17 cellular contexts compared by ENCODE assay signal in the genomic region with DNA sequence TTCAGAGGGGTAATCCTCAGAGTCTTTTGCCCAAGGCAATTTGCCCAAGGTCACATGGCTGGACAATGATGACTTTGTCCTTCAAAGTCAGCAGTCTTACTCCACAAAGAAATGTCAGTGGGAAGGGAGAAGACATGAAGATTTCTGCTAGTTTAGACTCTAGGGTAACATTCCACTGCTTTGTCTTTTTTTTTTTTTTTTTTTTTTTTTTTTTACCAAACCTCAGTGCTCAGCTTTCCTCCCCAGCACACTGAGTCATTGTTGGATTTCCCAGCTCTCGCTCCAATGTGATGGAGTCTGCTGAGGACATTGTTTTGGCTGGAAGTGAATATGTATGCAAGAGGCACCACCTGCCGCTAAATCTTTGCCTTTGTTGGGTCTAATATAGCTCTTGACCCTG. TPM values are rescaled to one million over a fixed set of nuclear protein-coding genes. Genes with fewer than 3 reads are reported as not detected.
DNase-seq lines count a peak whose midpoint lies in the region; ATAC-seq and TF ChIP-seq lines count a peak whose summit lies in the region.
"Had no signal": no experiment of that assay in that cellular context is flagged by ENCODE, and none has a peak within 500 bp of the region (broad histone marks: within the 10 kb centered on the region; RNA-seq: fewer than 3 reads in every experiment).

No MANE protein-coding gene starts in this region.

- no peak overlapping the region for H3K4me3 ChIP-seq in kidney epithelial cell (ENCODE audit: low read depth, low read length)
- no peak overlapping the region for H3K4me3 ChIP-seq in tibial artery
- no peak overlapping the region for H3K4me3 ChIP-seq in WERI-Rb-1 (ENCODE audit: low read depth, low read length)
- H3K4me3 ChIP-seq: Peyer's patch, testis had no signal

- no peaks in the 10 kb centered on the region for H3K9me3 Mint-ChIP-seq in activated T-helper 1 cell treated with anti-CD3 and anti-CD28 coated beads, Interleukin-12 subunit alpha, Interleukin-12 subunit beta, Interleukin-2, Interleukin-4 antibody, amounts not matched to agents 30 ng/mL and 10 ng/mL and 1 ng/mL, durations not matched to agents 14 hours and 24 hours and 36 hours

- no peaks in the 10 kb centered on the region for H3K27me3 Mint-ChIP-seq in activated T-helper 1 cell treated with anti-CD3 and anti-CD28 coated beads, Interleukin-12 subunit alpha, Interleukin-12 subunit beta, Interleukin-2, Interleukin-4 antibody, amounts not matched to agents 30 ng/mL and 10 ng/mL and 1 ng/mL, durations not matched to agents 14 hours and 24 hours and 36 hours (ENCODE audit: insufficient read depth)
- H3K27me3 Mint-ChIP-seq: activated naive CD8-positive, alpha-beta T cell treated with anti-CD3 and anti-CD28 coated beads, Interleukin-2, amount 10 ng/mL, durations not matched to agents 7 days and 5 days had no signal

- peaks cover 0 to 98% (median 52%) of the 10 kb centered on the region in 4 donors for H3K4me1 ChIP-seq in tibial artery
- H3K4me1 ChIP-seq: Peyer's patch had no signal

- peak overlapping the region; percentile 71 to 75 for H3K27ac ChIP-seq in tibial artery
- no peak overlapping the region for H3K27ac ChIP-seq in WERI-Rb-1
- H3K27ac ChIP-seq: 22Rv1, Peyer's patch, testis had no signal

- ATAC-seq in GM21825 (IDR thresholded peaks at IDR 0.05; ENCODE audit: unreplicated experiment), result no peak

- H3K27me3 ChIP-seq in kidney epithelial cell (ENCODE audit: control insufficient read depth, insufficient read depth, low read length) (no peaks in the 10 kb centered on the region), tibial artery (no peaks in the 10 kb centered on the region), WERI-Rb-1 (ENCODE audit: insufficient read depth, low read depth, severe bottlenecking) (no peaks in the 10 kb centered on the region)
- H3K27me3 ChIP-seq: Peyer's patch, testis had no signal

- H3K36me3 Mint-ChIP-seq in activated T-helper 1 cell treated with anti-CD3 and anti-CD28 coated beads, Interleukin-12 subunit alpha, Interleukin-12 subunit beta, Interleukin-2, Interleukin-4 antibody, amounts not matched to agents 30 ng/mL and 10 ng/mL and 1 ng/mL, durations not matched to agents 14 hours and 24 hours and 36 hours (ENCODE audit: low read depth), result no peaks in the 10 kb centered on the region

- H3K9me3 ChIP-seq in tibial artery, result no peaks in the 10 kb centered on the region
- H3K9me3 ChIP-seq in WERI-Rb-1 (ENCODE audit: severe bottlenecking), result no peaks in the 10 kb centered on the region
- H3K9me3 ChIP-seq: Peyer's patch, testis had no signal

- no peak overlapping the region for H3K4me3 Mint-ChIP-seq in activated T-helper 1 cell treated with anti-CD3 and anti-CD28 coated beads, Interleukin-12 subunit alpha, Interleukin-12 subunit beta, Interleukin-2, Interleukin-4 antibody, amounts not matched to agents 30 ng/mL and 10 ng/mL and 1 ng/mL, durations not matched to agents 14 hours and 24 hours and 36 hours
- H3K4me3 Mint-ChIP-seq: activated naive CD8-positive, alpha-beta T cell treated with anti-CD3 and anti-CD28 coated beads, Interleukin-2, amount 10 ng/mL, durations not matched to agents 7 days and 5 days; T-helper 2 cell treated with Interferon-gamma antibody and Interleukin-4, amounts not matched to agents 5 μg/mL and 100 μg/mL, for 36 hours had no signal

- no peaks in the 10 kb centered on the region for H3K36me3 ChIP-seq in kidney epithelial cell (ENCODE audit: control insufficient read depth, insufficient read depth, low read length)
- no peaks in the 10 kb centered on the region for H3K36me3 ChIP-seq in tibial artery
- H3K36me3 ChIP-seq in WERI-Rb-1, result no peaks in the 10 kb centered on the region
- H3K36me3 ChIP-seq: Peyer's patch had no signal

- DNase-seq in DMS53 (lab: John Stamatoyannopoulos, UW), result peak; percentile 20
- no peak for DNase-seq in DMS53 treated with DMSO at 0.1 percent for 48 hours (lab: John Stamatoyannopoulos, UW; ENCODE audit: unreplicated experiment)
- DNase-seq in brain pericyte (ENCODE audit: low read depth, low spot score), result peak; percentile 63
- peak; percentile 25 for DNase-seq in kidney epithelial cell (ENCODE audit: low read depth)
- no peak for DNase-seq in tibial artery
- no peak for DNase-seq in WERI-Rb-1
- DNase-seq in activated T-helper 1 cell treated with anti-CD3 and anti-CD28 coated beads, Interleukin-12 subunit alpha, Interleukin-12 subunit beta, Interleukin-2, Interleukin-4 antibody, amounts not matched to agents 30 ng/mL and 10 ng/mL and 1 ng/mL, durations not matched to agents 14 hours and 24 hours and 36 hours (ENCODE audit: low spot score), result no peak
- DNase-seq: activated naive CD8-positive, alpha-beta T cell treated with anti-CD3 and anti-CD28 coated beads, Interleukin-2, amount 10 ng/mL, durations not matched to agents 7 days and 5 days; effector CD8-positive, alpha-beta T cell; H7; NCI-H1048; NCI-H345; Peyer's patch; testis had no signal

- peaks cover 23% of the 10 kb centered on the region for H3K4me1 Mint-ChIP-seq in activated T-helper 1 cell treated with anti-CD3 and anti-CD28 coated beads, Interleukin-12 subunit alpha, Interleukin-12 subunit beta, Interleukin-2, Interleukin-4 antibody, amounts not matched to agents 30 ng/mL and 10 ng/mL and 1 ng/mL, durations not matched to agents 14 hours and 24 hours and 36 hours (ENCODE audit: low read depth)

- no peak overlapping the region for H3K27ac Mint-ChIP-seq in activated T-helper 1 cell treated with anti-CD3 and anti-CD28 coated beads, Interleukin-12 subunit alpha, Interleukin-12 subunit beta, Interleukin-2, Interleukin-4 antibody, amounts not matched to agents 30 ng/mL and 10 ng/mL and 1 ng/mL, durations not matched to agents 14 hours and 24 hours and 36 hours
- H3K27ac Mint-ChIP-seq: activated naive CD8-positive, alpha-beta T cell treated with anti-CD3 and anti-CD28 coated beads, Interleukin-2, amount 10 ng/mL, durations not matched to agents 7 days and 5 days; T-helper 2 cell treated with Interferon-gamma antibody and Interleukin-4, amounts not matched to agents 5 μg/mL and 100 μg/mL, for 36 hours had no signal

- TF ChIP-seq CTCF in kidney epithelial cell (IDR thresholded peaks at IDR 0.05; ENCODE audit: insufficient read depth, low read length, poor library complexity, severe bottlenecking) (no peak), tibial artery (IDR thresholded peaks at IDR 0.05) (no peak), WERI-Rb-1 (IDR thresholded peaks at IDR 0.05; ENCODE audit: low read depth, low read length) (no peak)

- intact Hi-C loops in tibial artery (cut with DNase I; ENCODE audit: low total_unique reads), result loop anchor here (5.0 to 10.0 kb wide), 2 partner anchors 37 to 416 kb away; partner anchors contain the start of gene CPEB2
- intact Hi-C loops in activated T-helper 1 cell treated with anti-CD3 and anti-CD28 coated beads, Interleukin-12 subunit alpha, Interleukin-12 subunit beta, Interleukin-2, Interleukin-4 antibody, amounts not matched to agents 30 ng/mL and 10 ng/mL and 1 ng/mL, durations not matched to agents 14 hours and 24 hours and 36 hours (cut with micrococcal nuclease), result no loop called here

RNA-seq across cellular contexts. Expression of gene C1QTNF7, which starts 7.2 kb away (rescaled TPM):
- not detected in 2 replicates for total RNA-seq in kidney epithelial cell
- not detected in 2 replicates for total RNA-seq in activated T-helper 1 cell treated with anti-CD3 and anti-CD28 coated beads, Interleukin-12 subunit alpha, Interleukin-12 subunit beta, Interleukin-2, Interleukin-4 antibody, amounts not matched to agents 30 ng/mL and 10 ng/mL and 1 ng/mL, durations not matched to agents 14 hours and 24 hours and 36 hours
- total RNA-seq: activated naive CD8-positive, alpha-beta T cell treated with anti-CD3 and anti-CD28 coated beads, Interleukin-2, amount 10 ng/mL, durations not matched to agents 7 days and 5 days; H7 had no signal

RNA-seq across cellular contexts. Expression of gene CC2D2A, which starts 49.0 kb away (rescaled TPM):
- total RNA-seq in kidney epithelial cell, result 18.3 and 28.0 TPM in 2 replicates
- not detected in 2 replicates for total RNA-seq in activated T-helper 1 cell treated with anti-CD3 and anti-CD28 coated beads, Interleukin-12 subunit alpha, Interleukin-12 subunit beta, Interleukin-2, Interleukin-4 antibody, amounts not matched to agents 30 ng/mL and 10 ng/mL and 1 ng/mL, durations not matched to agents 14 hours and 24 hours and 36 hours
- total RNA-seq: activated naive CD8-positive, alpha-beta T cell treated with anti-CD3 and anti-CD28 coated beads, Interleukin-2, amount 10 ng/mL, durations not matched to agents 7 days and 5 days had no signal

Comparison
In these comparisons a context has a peak if more than half of its experiments do, and no peak if none do; other contexts are left out.
1. DNase-seq: peak in DMS53 (single experiment), brain pericyte (single experiment) and kidney epithelial cell (single experiment); none in DMS53 treated with DMSO at 0.1 percent for 48 hours (single experiment), tibial artery (0 of 2), WERI-Rb-1 (single experiment) and activated T-helper 1 cell treated with anti-CD3 and anti-CD28 coated beads, Interleukin-12 subunit alpha, Interleukin-12 subunit beta, Interleukin-2, Interleukin-4 antibody, amounts not matched to agents 30 ng/mL and 10 ng/mL and 1 ng/mL, durations not matched to agents 14 hours and 24 hours and 36 hours (single experiment).
2. RNA of gene CC2D2A, which starts 49.0 kb away (total RNA-seq): 18.3 to 28.0 TPM in kidney epithelial cell; not detected in activated T-helper 1 cell treated with anti-CD3 and anti-CD28 coated beads, Interleukin-12 subunit alpha, Interleukin-12 subunit beta, Interleukin-2, Interleukin-4 antibody, amounts not matched to agents 30 ng/mL and 10 ng/mL and 1 ng/mL, durations not matched to agents 14 hours and 24 hours and 36 hours; every median in the first group is over 10 times any median in the second.